In the genomic region with DNA sequence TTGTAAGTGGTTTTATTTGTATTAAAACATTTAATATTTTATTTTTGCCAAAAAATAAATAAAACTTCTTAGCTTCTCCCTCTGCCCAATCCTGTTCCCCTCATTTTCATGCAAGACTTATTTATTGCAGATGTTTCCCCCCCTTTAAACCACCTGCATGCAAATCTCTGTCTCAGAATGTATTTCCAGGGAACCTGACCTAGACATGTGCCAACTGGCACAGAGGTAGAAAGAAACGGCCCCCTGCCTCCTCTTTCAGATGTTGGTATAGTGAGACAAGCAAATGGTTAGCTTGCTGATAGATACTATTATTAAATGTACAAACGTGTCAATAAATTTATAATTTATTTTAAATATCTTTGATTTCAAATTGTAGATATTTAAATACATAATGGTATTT, we compare ENCODE assay signal across 19 cellular contexts.
"Had no signal": no experiment of that assay in that cellular context is flagged by ENCODE, and none has a peak within 500 bp of the region (broad histone marks: within the 10 kb centered on the region; RNA-seq: fewer than 3 reads in every experiment).

No MANE protein-coding gene starts in this region.

- H3K4me2 ChIP-seq: KMS-11, SK-N-SH had no signal

- H3K4me3 ChIP-seq: K562 had no signal

- ATAC-seq: K562, T-cell had no signal

- H3K9me3 ChIP-seq: SK-N-SH had no signal

- H3K9ac ChIP-seq: KMS-11, SK-N-SH had no signal

- H3K27ac ChIP-seq: HL-60, KMS-11 had no signal

- DNase-seq: Kasumi-1, MM.1S, NCI-H1092 treated with DMSO at 0.1 percent for 48 hours, NCI-H1417 treated with DMSO at 0.1 percent for 48 hours, NCI-H146, NCI-H1694 treated with DMSO at 0.1 percent for 48 hours, NCI-H1930, NCI-H2171, NCI-H226, NCI-H82, Right ventricle myocardium superior, RPMI8226, SIG-M5, SK-N-SH, SW 1271, T-cell had no signal
